18 cellular contexts compared by ENCODE assay signal in the genomic region with DNA sequence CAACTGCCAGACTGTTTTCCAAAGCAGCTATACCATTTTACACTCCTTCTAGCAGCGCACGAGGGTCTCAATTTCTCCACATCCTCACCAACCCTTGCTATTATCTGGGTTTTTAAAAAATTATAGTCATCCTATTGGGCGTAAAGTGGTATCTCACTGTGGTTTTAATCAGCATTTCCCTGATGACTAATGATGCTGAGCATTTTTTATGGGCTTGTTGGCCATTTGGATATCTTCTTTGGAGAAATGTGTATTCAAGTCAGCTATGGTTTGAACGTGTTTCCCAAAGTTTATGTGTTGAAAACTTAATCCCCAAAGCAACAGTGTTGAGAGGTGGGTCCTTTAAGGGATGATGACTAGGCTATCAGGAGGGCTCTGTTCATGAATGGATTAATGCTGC.
"Had no signal": no experiment of that assay in that cellular context is flagged by ENCODE, and none has a peak within 500 bp of the region (broad histone marks: within the 10 kb centered on the region; RNA-seq: fewer than 3 reads in every experiment).

No MANE protein-coding gene starts in this region.

- H3K4me3 Mint-ChIP-seq: activated CD8-positive, alpha-beta memory T cell treated with anti-CD3 and anti-CD28 coated beads, Interleukin-2, amount 10 ng/mL, durations not matched to agents 7 days and 5 days; activated naive CD8-positive, alpha-beta T cell treated with anti-CD3 and anti-CD28 coated beads for 36 hours; activated T-cell treated with anti-CD3 and anti-CD28 coated beads, Interleukin-2, amount 50 U/mL, for 24 hours; naive B cell; stimulated activated memory B cell treated with anti-CD40 and anti-IgM and Interleukin-4, amounts not matched to agents 10 μg/mL and 1 μg/mL and 100 μg/mL, for 72 hours had no signal

- H3K27me3 ChIP-seq: right atrium auricular region had no signal

- H3K27ac Mint-ChIP-seq: activated CD8-positive, alpha-beta memory T cell treated with anti-CD3 and anti-CD28 coated beads, Interleukin-2, amount 10 ng/mL, durations not matched to agents 7 days and 5 days; activated naive CD8-positive, alpha-beta T cell treated with anti-CD3 and anti-CD28 coated beads for 36 hours; activated T-cell treated with anti-CD3 and anti-CD28 coated beads, Interleukin-2, amount 50 U/mL, for 24 hours; stimulated activated memory B cell treated with anti-CD40 and anti-IgM and Interleukin-4, amounts not matched to agents 10 μg/mL and 1 μg/mL and 100 μg/mL, for 72 hours had no signal

- H3K27me3 Mint-ChIP-seq: activated CD8-positive, alpha-beta memory T cell treated with anti-CD3 and anti-CD28 coated beads, Interleukin-2, amount 10 ng/mL, durations not matched to agents 7 days and 5 days; activated naive CD8-positive, alpha-beta T cell treated with anti-CD3 and anti-CD28 coated beads for 36 hours; activated T-cell treated with anti-CD3 and anti-CD28 coated beads, Interleukin-2, amount 50 U/mL, for 24 hours; naive B cell; stimulated activated memory B cell treated with anti-CD40 and anti-IgM and Interleukin-4, amounts not matched to agents 10 μg/mL and 1 μg/mL and 100 μg/mL, for 72 hours had no signal

- H3K9me3 ChIP-seq: lower lobe of right lung, right atrium auricular region had no signal

- DNase-seq: activated CD4-positive, alpha-beta T cell treated with anti-CD3 and anti-CD28 coated beads for 1 hour; activated CD4-positive, alpha-beta T cell treated with anti-CD3 and anti-CD28 coated beads, Interleukin-2, amount 50 U/mL, for 48 hours; activated CD8-positive, alpha-beta memory T cell treated with anti-CD3 and anti-CD28 coated beads, Interleukin-2, amount 10 ng/mL, durations not matched to agents 7 days and 5 days; activated gamma-delta T cell; activated naive CD8-positive, alpha-beta T cell treated with anti-CD3 and anti-CD28 coated beads for 36 hours; activated T-cell treated with anti-CD3 and anti-CD28 coated beads, Interleukin-2, amount 50 U/mL, for 24 hours; aorta; central memory CD4-positive, alpha-beta T cell; cortex of kidney; effector CD8-positive, alpha-beta T cell; hippocampal formation; lower lobe of right lung; naive B cell; posterior cingulate gyrus; T-helper 2 cell; trophoblast cell had no signal

- H3K9me3 Mint-ChIP-seq: activated naive CD8-positive, alpha-beta T cell treated with anti-CD3 and anti-CD28 coated beads for 36 hours; activated T-cell treated with anti-CD3 and anti-CD28 coated beads, Interleukin-2, amount 50 U/mL, for 24 hours; naive B cell; stimulated activated memory B cell treated with anti-CD40 and anti-IgM and Interleukin-4, amounts not matched to agents 10 μg/mL and 1 μg/mL and 100 μg/mL, for 72 hours had no signal

- H3K4me3 ChIP-seq: lower lobe of right lung, right atrium auricular region had no signal

- H3K27ac ChIP-seq: lower lobe of right lung, right atrium auricular region had no signal
